In genomic region chr6:32830936-32831335, GRCh38 we compare ENCODE assay signal across 20 cellular contexts. TPM values are rescaled to one million over a fixed set of nuclear protein-coding genes. Genes with fewer than 3 reads are reported as not detected.
DNase-seq lines count a peak whose midpoint lies in the region; ATAC-seq and TF ChIP-seq lines count a peak whose summit lies in the region.
"Had no signal": no experiment of that assay in that cellular context is flagged by ENCODE, and none has a peak within 500 bp of the region (broad histone marks: within the 10 kb centered on the region; RNA-seq: fewer than 3 reads in every experiment).

No MANE protein-coding gene starts in this region.

- H3K36me3 Mint-ChIP-seq in activated T-cell treated with anti-CD3 and anti-CD28 coated beads, Interleukin-2, amount 50 U/mL, for 72 hours (ENCODE audit: insufficient read depth in 2 of 2), result peaks cover 33 to 58% of the 10 kb centered on the region in 2 donors
- H3K36me3 Mint-ChIP-seq in CD8-positive, alpha-beta memory T cell, result peaks cover 11 to 89% (median 32%) of the 10 kb centered on the region in 3 donors
- peaks cover 56% of the 10 kb centered on the region for H3K36me3 Mint-ChIP-seq in activated naive CD8-positive, alpha-beta T cell treated with anti-CD3 and anti-CD28 coated beads, Interleukin-2, amount 10 ng/mL, durations not matched to agents 7 days and 5 days
- H3K36me3 Mint-ChIP-seq in stimulated activated effector memory CD8-positive, alpha-beta T cell treated with anti-CD3 and anti-CD28 coated beads, Interleukin-12 subunit alpha, Interleukin-12 subunit beta, amount 100 ng/mL, for 72 hours, result peaks cover 94% of the 10 kb centered on the region
- peaks cover 11% of the 10 kb centered on the region for H3K36me3 Mint-ChIP-seq in chondrocyte (ENCODE audit: low read depth)

- H3K27me3 Mint-ChIP-seq in activated T-cell treated with anti-CD3 and anti-CD28 coated beads, Interleukin-2, amount 50 U/mL, for 72 hours (ENCODE audit: low read depth), result no peaks in the 10 kb centered on the region
- H3K27me3 Mint-ChIP-seq in CD8-positive, alpha-beta memory T cell, result no peaks in the 10 kb centered on the region
- H3K27me3 Mint-ChIP-seq in activated naive CD8-positive, alpha-beta T cell treated with anti-CD3 and anti-CD28 coated beads, Interleukin-2, amount 10 ng/mL, durations not matched to agents 7 days and 5 days, result no peaks in the 10 kb centered on the region
- H3K27me3 Mint-ChIP-seq in chondrocyte (ENCODE audit: low read depth), result no peaks in the 10 kb centered on the region

- H3K27ac Mint-ChIP-seq in activated T-cell treated with anti-CD3 and anti-CD28 coated beads, Interleukin-2, amount 50 U/mL, for 72 hours, result peak overlapping the region; percentile 88
- H3K27ac Mint-ChIP-seq in CD8-positive, alpha-beta memory T cell, result peak overlapping the region in 5 of 8 donors; percentile 48 to 87 (median 66)
- peak overlapping the region; percentile 4 for H3K27ac Mint-ChIP-seq in activated naive CD8-positive, alpha-beta T cell treated with anti-CD3 and anti-CD28 coated beads, Interleukin-2, amount 10 ng/mL, durations not matched to agents 7 days and 5 days
- H3K27ac Mint-ChIP-seq in stimulated activated effector memory CD8-positive, alpha-beta T cell treated with anti-CD3 and anti-CD28 coated beads, Interleukin-12 subunit alpha, Interleukin-12 subunit beta, amount 100 ng/mL, for 72 hours, result peak overlapping the region; percentile 64
- H3K27ac Mint-ChIP-seq in chondrocyte (ENCODE audit: unreplicated experiment), result no peak overlapping the region
- H3K27ac Mint-ChIP-seq: HFFc6 had no signal

- H3K9me3 ChIP-seq in CD8-positive, alpha-beta memory T cell (ENCODE audit: low read length), result no peaks in the 10 kb centered on the region

- ATAC-seq in activated T-cell treated with anti-CD3 and anti-CD28 coated beads, Interleukin-2, amount 50 U/mL, for 72 hours (replicated peaks in 1 of 2), result no peak
- ATAC-seq in activated naive CD8-positive, alpha-beta T cell treated with anti-CD3 and anti-CD28 coated beads, Interleukin-2, amount 10 ng/mL, durations not matched to agents 7 days and 5 days (ENCODE audit: low read depth), result no peak
- ATAC-seq in stimulated activated effector memory CD8-positive, alpha-beta T cell treated with anti-CD3 and anti-CD28 coated beads, Interleukin-12 subunit alpha, Interleukin-12 subunit beta, amount 100 ng/mL, for 72 hours, result no peak
- ATAC-seq: HepG2, PC-3 had no signal

- H3K4me1 Mint-ChIP-seq in activated T-cell treated with anti-CD3 and anti-CD28 coated beads, Interleukin-2, amount 50 U/mL, for 72 hours (ENCODE audit: low read depth), result peaks cover 74% of the 10 kb centered on the region
- peaks cover 37 to 51% (median 40%) of the 10 kb centered on the region in 3 donors for H3K4me1 Mint-ChIP-seq in CD8-positive, alpha-beta memory T cell
- peaks cover 57% of the 10 kb centered on the region for H3K4me1 Mint-ChIP-seq in activated naive CD8-positive, alpha-beta T cell treated with anti-CD3 and anti-CD28 coated beads, Interleukin-2, amount 10 ng/mL, durations not matched to agents 7 days and 5 days
- peaks cover 67% of the 10 kb centered on the region for H3K4me1 Mint-ChIP-seq in stimulated activated effector memory CD8-positive, alpha-beta T cell treated with anti-CD3 and anti-CD28 coated beads, Interleukin-12 subunit alpha, Interleukin-12 subunit beta, amount 100 ng/mL, for 72 hours
- no peaks in the 10 kb centered on the region for H3K4me1 Mint-ChIP-seq in chondrocyte (ENCODE audit: low read depth)

- CTCF ChIA-PET in CD8-positive, alpha-beta memory T cell (lab: Charles Lee), result interaction anchor here (1.0 to 1.3 kb wide), 2 partner anchors 22 to 37 kb away, joined by 3 read pairs; partner anchors contain the start of gene TAP1

- no peaks in the 10 kb centered on the region for H3K9me3 Mint-ChIP-seq in activated T-cell treated with anti-CD3 and anti-CD28 coated beads, Interleukin-2, amount 50 U/mL, for 72 hours
- H3K9me3 Mint-ChIP-seq in CD8-positive, alpha-beta memory T cell, result no peaks in the 10 kb centered on the region
- no peaks in the 10 kb centered on the region for H3K9me3 Mint-ChIP-seq in activated naive CD8-positive, alpha-beta T cell treated with anti-CD3 and anti-CD28 coated beads, Interleukin-2, amount 10 ng/mL, durations not matched to agents 7 days and 5 days
- no peaks in the 10 kb centered on the region for H3K9me3 Mint-ChIP-seq in stimulated activated effector memory CD8-positive, alpha-beta T cell treated with anti-CD3 and anti-CD28 coated beads, Interleukin-12 subunit alpha, Interleukin-12 subunit beta, amount 100 ng/mL, for 72 hours
- no peaks in the 10 kb centered on the region for H3K9me3 Mint-ChIP-seq in chondrocyte (ENCODE audit: low read depth)
- H3K9me3 Mint-ChIP-seq: HFFc6 had no signal

- H3K27me3 ChIP-seq in CD8-positive, alpha-beta memory T cell (ENCODE audit: insufficient read depth, low read length, poor library complexity, severe bottlenecking), result no peaks in the 10 kb centered on the region

- H3K4me1 ChIP-seq in CD8-positive, alpha-beta memory T cell (ENCODE audit: insufficient read depth, low read length), result peaks cover 13% of the 10 kb centered on the region

- H3K4me3 Mint-ChIP-seq in activated T-cell treated with anti-CD3 and anti-CD28 coated beads, Interleukin-2, amount 50 U/mL, for 72 hours, result no peak overlapping the region
- no peak overlapping the region for H3K4me3 Mint-ChIP-seq in CD8-positive, alpha-beta memory T cell
- H3K4me3 Mint-ChIP-seq in activated naive CD8-positive, alpha-beta T cell treated with anti-CD3 and anti-CD28 coated beads, Interleukin-2, amount 10 ng/mL, durations not matched to agents 7 days and 5 days, result no peak overlapping the region
- H3K4me3 Mint-ChIP-seq in stimulated activated effector memory CD8-positive, alpha-beta T cell treated with anti-CD3 and anti-CD28 coated beads, Interleukin-12 subunit alpha, Interleukin-12 subunit beta, amount 100 ng/mL, for 72 hours, result no peak overlapping the region
- H3K4me3 Mint-ChIP-seq in chondrocyte (ENCODE audit: unreplicated experiment), result no peak overlapping the region
- H3K4me3 Mint-ChIP-seq: HFFc6 had no signal

- DNase-seq in activated T-cell treated with anti-CD3 and anti-CD28 coated beads, Interleukin-2, amount 50 U/mL, for 72 hours, result no peak
- DNase-seq in activated T-cell treated with anti-CD3 and anti-CD28 coated beads, Interleukin-2, amount 50 U/mL, for 1 hour, result no peak
- no peak for DNase-seq in CD8-positive, alpha-beta memory T cell
- DNase-seq in activated naive CD8-positive, alpha-beta T cell treated with anti-CD3 and anti-CD28 coated beads, Interleukin-2, amount 10 ng/mL, durations not matched to agents 7 days and 5 days, result no peak
- no peak for DNase-seq in stimulated activated effector memory CD8-positive, alpha-beta T cell treated with anti-CD3 and anti-CD28 coated beads, Interleukin-12 subunit alpha, Interleukin-12 subunit beta, amount 100 ng/mL, for 72 hours (ENCODE audit: low spot score in 2 of 2)
- DNase-seq in KG1 (lab: John Stamatoyannopoulos, UW) (no peak), chondrocyte (ENCODE audit: low spot score) (no peak)
- DNase-seq: Calu3, HFFc6, NCI-H1092, NCI-H146, NCI-H2081, NCI-H510A treated with DMSO at 0.1 percent for 48 hours, NCI-H82, PC-3 had no signal

- H3K36me3 ChIP-seq in CD8-positive, alpha-beta memory T cell (ENCODE audit: insufficient read depth, low read length), result peaks cover 61% of the 10 kb centered on the region

- POLR2A ChIA-PET in CD8-positive, alpha-beta memory T cell (lab: Charles Lee), result no interaction called here
- POLR2A ChIA-PET in activated naive CD8-positive, alpha-beta T cell treated with anti-CD3 and anti-CD28 coated beads, Interleukin-2, amount 10 ng/mL, durations not matched to agents 7 days and 5 days (lab: Charles Lee), result interaction anchor here (1.0 kb wide), 1 partner anchor 141 kb away, joined by 3 read pairs; no protein-coding TSS in a partner anchor

- no peak overlapping the region for H3K27ac ChIP-seq in CD8-positive, alpha-beta memory T cell (ENCODE audit: low read depth, low read length)
- H3K27ac ChIP-seq: C4-2B, KMS-11, RWPE1 had no signal

- no peak overlapping the region for H3K4me3 ChIP-seq in CD8-positive, alpha-beta memory T cell (ENCODE audit: low read length)

- TF ChIP-seq CTCF in chondrocyte (IDR thresholded peaks at IDR 0.05), result no peak

RNA-seq across cellular contexts. Expression of gene TAP2, which starts 7.6 kb away (rescaled TPM):
- total RNA-seq in activated T-cell treated with anti-CD3 and anti-CD28 coated beads, Interleukin-2, amount 50 U/mL, for 72 hours, result 100 to 1,000 TPM; 117 to 127 TPM
- 100 to 1,000 TPM; 221 to 228 TPM for total RNA-seq in CD8-positive, alpha-beta memory T cell
- polyA plus RNA-seq in CD8-positive, alpha-beta memory T cell, result 35.8 TPM
- total RNA-seq in activated naive CD8-positive, alpha-beta T cell treated with anti-CD3 and anti-CD28 coated beads, Interleukin-2, amount 10 ng/mL, durations not matched to agents 7 days and 5 days, result 100 to 1,000 TPM; 209 to 210 TPM
- 16.3 to 28.0 TPM (median 20.3 TPM) in 3 replicates for total RNA-seq in chondrocyte

RNA-seq across cellular contexts. Expression of gene PSMB8, which starts 12.9 kb away (rescaled TPM):
- total RNA-seq in activated T-cell treated with anti-CD3 and anti-CD28 coated beads, Interleukin-2, amount 50 U/mL, for 72 hours, result 100 to 1,000 TPM; 301 to 305 TPM
- total RNA-seq in CD8-positive, alpha-beta memory T cell, result 100 to 1,000 TPM; 311 to 326 TPM
- polyA plus RNA-seq in CD8-positive, alpha-beta memory T cell, result 422 TPM
- 100 to 1,000 TPM; 308 to 327 TPM for total RNA-seq in activated naive CD8-positive, alpha-beta T cell treated with anti-CD3 and anti-CD28 coated beads, Interleukin-2, amount 10 ng/mL, durations not matched to agents 7 days and 5 days
- total RNA-seq in chondrocyte, result 14.6 to 17.4 TPM (median 16.2 TPM) in 3 replicates
- total RNA-seq: G401 had no signal

RNA-seq across cellular contexts. Expression of gene HLA-DOB, which starts 14.1 kb away (rescaled TPM):
- 1 to 10 TPM; 8.0 to 8.1 TPM for total RNA-seq in activated T-cell treated with anti-CD3 and anti-CD28 coated beads, Interleukin-2, amount 50 U/mL, for 72 hours
- under 1 TPM; 0.77 to 0.97 TPM for total RNA-seq in CD8-positive, alpha-beta memory T cell
- 0.62 TPM for polyA plus RNA-seq in CD8-positive, alpha-beta memory T cell
- 1 to 10 TPM; 2.4 to 3.1 TPM for total RNA-seq in activated naive CD8-positive, alpha-beta T cell treated with anti-CD3 and anti-CD28 coated beads, Interleukin-2, amount 10 ng/mL, durations not matched to agents 7 days and 5 days
- total RNA-seq in chondrocyte, result 0.25 to 0.56 TPM in 2 of 3 replicates, not detected in the other
- total RNA-seq: G401, HepG2 had no signal
- polyA plus RNA-seq: HepG2 had no signal

RNA-seq across cellular contexts. Expression of gene TAP1, which starts 22.6 kb away (rescaled TPM):
- total RNA-seq in activated T-cell treated with anti-CD3 and anti-CD28 coated beads, Interleukin-2, amount 50 U/mL, for 72 hours, result 100 to 1,000 TPM; 328 to 373 TPM
- total RNA-seq in CD8-positive, alpha-beta memory T cell, result 100 to 1,000 TPM; 394 to 407 TPM
- 396 TPM for polyA plus RNA-seq in CD8-positive, alpha-beta memory T cell
- 100 to 1,000 TPM; 315 to 323 TPM for total RNA-seq in activated naive CD8-positive, alpha-beta T cell treated with anti-CD3 and anti-CD28 coated beads, Interleukin-2, amount 10 ng/mL, durations not matched to agents 7 days and 5 days
- total RNA-seq in chondrocyte, result 14.5 to 29.7 TPM (median 26.7 TPM) in 3 replicates

RNA-seq across cellular contexts. Expression of gene PSMB9, which starts 23.1 kb away (rescaled TPM):
- 100 to 1,000 TPM; 271 to 299 TPM for total RNA-seq in activated T-cell treated with anti-CD3 and anti-CD28 coated beads, Interleukin-2, amount 50 U/mL, for 72 hours
- total RNA-seq in CD8-positive, alpha-beta memory T cell, result 100 to 1,000 TPM; 245 to 255 TPM
- polyA plus RNA-seq in CD8-positive, alpha-beta memory T cell, result 597 TPM
- 100 to 1,000 TPM; 353 to 356 TPM for total RNA-seq in activated naive CD8-positive, alpha-beta T cell treated with anti-CD3 and anti-CD28 coated beads, Interleukin-2, amount 10 ng/mL, durations not matched to agents 7 days and 5 days
- 0.90 to 1.2 TPM (median 1.2 TPM) in 3 replicates for total RNA-seq in chondrocyte

Comparison
In these comparisons a context has a peak if more than half of its experiments do, and no peak if none do; other contexts are left out.
1. RNA of gene PSMB8, which starts 12.9 kb away (total RNA-seq): 308 to 327 TPM in activated naive CD8-positive, alpha-beta T cell treated with anti-CD3 and anti-CD28 coated beads, Interleukin-2, amount 10 ng/mL, durations not matched to agents 7 days and 5 days, 311 to 326 TPM in CD8-positive, alpha-beta memory T cell and 301 to 305 TPM in activated T-cell treated with anti-CD3 and anti-CD28 coated beads, Interleukin-2, amount 50 U/mL, for 72 hours; 14.6 to 17.4 TPM in chondrocyte; every median in the first group is over 10 times any median in the second.